Comparison of ENCODE assay signal across 19 cellular contexts in genomic region chr13:52984881-52985363, GRCh38.
"Had no signal": no experiment of that assay in that cellular context is flagged by ENCODE, and none has a peak within 500 bp of the region (broad histone marks: within the 10 kb centered on the region; RNA-seq: fewer than 3 reads in every experiment).

No MANE protein-coding gene starts in this region.

- ATAC-seq: natural killer cell treated with Interleukin-12 subunit alpha and Interleukin-12 subunit beta and Interleukin-15 and Interleukin-18, amount 100 ng/mL, for 72 hours; pancreas; right cardiac atrium; right lobe of liver; stimulated activated effector memory CD8-positive, alpha-beta T cell treated with anti-CD3 and anti-CD28 coated beads, Interleukin-12 subunit alpha, Interleukin-12 subunit beta, amount 100 ng/mL, for 72 hours; stimulated activated naive B cell treated with anti-CD40 and anti-IgM and Interleukin-4, amounts not matched to agents 10 μg/mL and 1 μg/mL and 100 μg/mL, for 72 hours had no signal

- DNase-seq: nephron progenitor cell; nucleus accumbens; pancreas; right cardiac atrium; right lobe of liver; sigmoid colon; small intestine; stimulated activated CD4-positive, alpha-beta T cell treated with anti-CD3 and anti-CD28 coated beads, Interleukin-15, amount 100 ng/mL, for 24 hours; stimulated activated CD4-positive, alpha-beta T cell treated with anti-CD3 and anti-CD28 coated beads, Interleukin-2, amount 100 ng/mL, for 24 hours; stimulated activated CD4-positive, alpha-beta T cell treated with anti-CD3 and anti-CD28 coated beads, Interleukin-2, amount 100 ng/mL, for 48 hours; stimulated activated CD4-positive, alpha-beta T cell treated with anti-CD3 and anti-CD28 coated beads, Interleukin-4, amount 100 ng/mL, for 24 hours; stimulated activated naive B cell treated with anti-CD40 and anti-IgM and Interleukin-4, amounts not matched to agents 10 μg/mL and 1 μg/mL and 100 μg/mL, for 72 hours; stimulated activated naive CD4-positive, alpha-beta T cell treated with Interleukin-2 at 50 U/mL for 16 hours; stomach; thyroid gland; trophoblast cell; upper lobe of left lung had no signal
